ENCODE assay signal across 8 cellular contexts in the genomic region with DNA sequence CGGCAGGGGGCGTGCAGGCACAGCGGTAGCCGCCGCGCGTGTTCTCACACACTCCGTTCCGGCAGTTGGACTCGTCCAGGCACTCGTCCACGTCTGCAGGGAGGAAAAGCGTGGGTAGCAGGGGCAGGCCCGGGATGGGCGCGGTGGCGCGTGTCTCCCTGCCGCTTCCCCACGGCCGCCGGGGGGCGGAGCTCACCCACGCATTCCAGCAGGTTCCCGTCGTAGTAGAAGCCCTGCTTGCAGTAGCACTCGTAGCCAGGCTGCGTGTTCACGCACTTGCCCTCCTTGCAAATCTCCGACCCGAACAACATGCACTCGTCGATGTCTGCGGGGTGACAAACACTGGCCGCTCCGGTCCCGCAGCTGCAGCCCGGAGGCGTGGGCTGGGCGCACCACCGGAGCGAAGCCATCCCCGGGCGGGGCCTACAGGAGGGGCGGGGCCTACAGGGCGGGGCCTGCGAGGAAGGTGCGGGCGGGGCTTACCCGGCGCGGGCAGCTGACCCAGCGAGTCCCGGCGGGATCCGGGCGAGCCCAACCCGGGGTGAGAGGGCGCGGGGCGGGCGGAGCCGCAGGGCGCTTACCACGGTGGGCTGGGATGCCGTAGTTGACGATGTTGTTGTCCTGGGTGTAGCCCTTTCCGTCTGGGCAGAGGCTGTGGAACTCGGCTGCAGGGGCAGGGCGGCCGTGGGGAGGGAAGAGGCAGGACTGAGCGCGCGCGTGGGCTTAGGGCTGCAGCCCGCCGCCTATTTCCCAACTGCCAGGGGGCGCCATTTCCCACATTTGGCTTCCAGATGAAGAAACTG. TPM values are rescaled to one million over a fixed set of nuclear protein-coding genes. Genes with fewer than 3 reads are reported as not detected.
DNase-seq lines count a peak whose midpoint lies in the region; ATAC-seq and TF ChIP-seq lines count a peak whose summit lies in the region.

No MANE protein-coding gene starts in this region.

- DNase-seq in AG09309 (ENCODE audit: low read depth) = peak; percentile 43
- DNase-seq in NCI-H69 (lab: John Stamatoyannopoulos, UW) = peak; percentile 94
- peak; percentile 94 for DNase-seq in activated CD4-positive, alpha-beta memory T cell treated with anti-CD3 and anti-CD28 coated beads for 36 hours
- DNase-seq in dorsolateral prefrontal cortex = peak; percentile 81 to 94 (median 90)
- DNase-seq in lung (ENCODE audit: low spot score) = peak; percentile 89
- DNase-seq in stimulated activated CD4-positive, alpha-beta T cell treated with anti-CD3 and anti-CD28 coated beads, TNF-alpha, amount 100 ng/mL, for 4 hours (ENCODE audit: low read depth in 3 of 3) = peak; percentile 79 to 87 (median 80)

- ATAC-seq in GM18868 (IDR thresholded peaks at IDR 0.05; ENCODE audit: unreplicated experiment) (peak; percentile 73), HG03095 (IDR thresholded peaks at IDR 0.05; ENCODE audit: unreplicated experiment) (peak; percentile 56), lung (ENCODE audit: insufficient read depth, low FRiP score) (peak; percentile 94)

- no peaks in the 10 kb centered on the region for H3K9me3 ChIP-seq in lung (ENCODE audit: control insufficient read depth in 2 of 2, insufficient read depth in 1 of 2, low read length in 1 of 2)

- peaks cover 3 to 38% of the 10 kb centered on the region in 2 donors for H3K36me3 ChIP-seq in lung (ENCODE audit: control insufficient read depth in 2 of 2, insufficient read depth in 2 of 2, low read length in 2 of 2)

- H3K27ac ChIP-seq in dorsolateral prefrontal cortex (peak overlapping the region; percentile 77 to 99 (median 94)), lung (ENCODE audit: low read depth in 1 of 2, low read length in 1 of 2) (peak overlapping the region; percentile 78 to 79)

- no peaks in the 10 kb centered on the region for H3K27me3 Mint-ChIP-seq in activated CD4-positive, alpha-beta memory T cell treated with anti-CD3 and anti-CD28 coated beads for 36 hours

- H3K4me3 Mint-ChIP-seq in activated CD4-positive, alpha-beta memory T cell treated with anti-CD3 and anti-CD28 coated beads for 36 hours = peak overlapping the region; percentile 79

- POLR2A ChIA-PET in activated CD4-positive, alpha-beta memory T cell treated with anti-CD3 and anti-CD28 coated beads for 36 hours (lab: Charles Lee) = interaction anchor here (0.8 to 3.3 kb wide), 14 partner anchors 12 to 117 kb away, joined by 3 to 17 read pairs (median 6); partner anchors contain the start of genes EHBP1L1, FAM89B, MALAT1 and NEAT1

- H3K4me1 Mint-ChIP-seq in activated CD4-positive, alpha-beta memory T cell treated with anti-CD3 and anti-CD28 coated beads for 36 hours (ENCODE audit: low read depth) = peaks cover 20% of the 10 kb centered on the region

- H3K27me3 ChIP-seq in dorsolateral prefrontal cortex = no peaks in the 10 kb centered on the region
- no peaks in the 10 kb centered on the region for H3K27me3 ChIP-seq in lung (ENCODE audit: control insufficient read depth, insufficient read depth)

- 0% methylated on average over 68 to 78 of the region's 78 CpGs for WGBS in lung, 2 donors

- TF ChIP-seq CTCF in AG09309 (IDR thresholded peaks at IDR 0.05; ENCODE audit: control insufficient read depth, insufficient read depth, low read depth, low read length, missing control alignments) (peak; percentile 88), dorsolateral prefrontal cortex (IDR thresholded peaks at IDR 0.05 in 54 of 56, conservative IDR thresholded peaks at IDR 0.05 in 2 of 56; ENCODE audit: low read depth in 1 of 56, partially characterized antibody in 56 of 56) (peak; percentile 63 to 95 (median 81)), lung (IDR thresholded peaks at IDR 0.05; ENCODE audit: control extremely low read depth, extremely low read depth) (peak; percentile 81)

- intact Hi-C loops in activated CD4-positive, alpha-beta memory T cell treated with anti-CD3 and anti-CD28 coated beads for 36 hours (cut with micrococcal nuclease) = loop anchor here (1.0 to 2.0 kb wide), 5 partner anchors 16 to 74 kb away; partner anchors contain the start of genes MAP3K11 and ZNRD2
- intact Hi-C loops in dorsolateral prefrontal cortex (cut with DNase I) = loop anchor here (1.0 to 10.0 kb wide), 7 partner anchors 18 to 424 kb away; partner anchors contain the start of genes MAP3K11 (in 2 of the 2), ZNRD2 (in 2 of the 2), LTBP3 (in 1 of the 2) and PCNX3 (in 1 of the 2)

- CTCF ChIA-PET in activated CD4-positive, alpha-beta memory T cell treated with anti-CD3 and anti-CD28 coated beads for 36 hours (lab: Charles Lee) = interaction anchor here (0.6 to 10.8 kb wide), 28 partner anchors 8 to 186 kb away, joined by 3 to 176 read pairs (median 6); partner anchors contain the start of genes EHBP1L1, FAM89B, FRMD8 and KCNK7

- H3K4me3 ChIP-seq in AG09309 (ENCODE audit: control insufficient read depth, low read depth, low read length) (peak overlapping the region; percentile 50), dorsolateral prefrontal cortex (peak overlapping the region; percentile 25 to 84 (median 59)), lung (peak overlapping the region; percentile 33)

- H3K9me3 Mint-ChIP-seq in activated CD4-positive, alpha-beta memory T cell treated with anti-CD3 and anti-CD28 coated beads for 36 hours = no peaks in the 10 kb centered on the region

- peaks cover 5 to 12% of the 10 kb centered on the region in 2 donors for H3K4me1 ChIP-seq in lung (ENCODE audit: control insufficient read depth in 2 of 2, insufficient read depth in 2 of 2, low read length in 2 of 2)

- peak overlapping the region; percentile 87 for H3K27ac Mint-ChIP-seq in activated CD4-positive, alpha-beta memory T cell treated with anti-CD3 and anti-CD28 coated beads for 36 hours

- peaks cover 12% of the 10 kb centered on the region for H3K36me3 Mint-ChIP-seq in activated CD4-positive, alpha-beta memory T cell treated with anti-CD3 and anti-CD28 coated beads for 36 hours

RNA-seq across cellular contexts. Expression of gene SCYL1, which starts 15.6 kb away (rescaled TPM):
- 10 to 100 TPM; 67.8 to 69.8 TPM for total RNA-seq in activated CD4-positive, alpha-beta memory T cell treated with anti-CD3 and anti-CD28 coated beads for 36 hours
- 100 to 1,000 TPM in 34 of 120 experiments, 10 to 100 TPM in 86; 71.5 to 120 (median 93.9) TPM for total RNA-seq in dorsolateral prefrontal cortex
- total RNA-seq in lung = 10 to 100 TPM; 54.3 to 93.8 TPM
- polyA plus RNA-seq in lung = 100 to 1,000 TPM in 1 of 2 donors, 10 to 100 TPM in 1; 79.1 to 107 TPM

RNA-seq across cellular contexts. Expression of gene LTBP3, which starts 17.7 kb away (rescaled TPM):
- 10 to 100 TPM; 60.7 to 63.3 TPM for total RNA-seq in activated CD4-positive, alpha-beta memory T cell treated with anti-CD3 and anti-CD28 coated beads for 36 hours
- 100 to 1,000 TPM in 117 of 120 experiments, 10 to 100 TPM in 3; 97.2 to 228 (median 145) TPM for total RNA-seq in dorsolateral prefrontal cortex
- 100 to 1,000 TPM; 100 to 111 TPM for total RNA-seq in lung
- polyA plus RNA-seq in lung = 10 to 100 TPM; 39.1 to 46.6 TPM

RNA-seq across cellular contexts. Expression of gene ZNRD2, which starts 29.8 kb away (rescaled TPM):
- total RNA-seq in activated CD4-positive, alpha-beta memory T cell treated with anti-CD3 and anti-CD28 coated beads for 36 hours = 10 to 100 TPM; 48.1 to 51.1 TPM
- total RNA-seq in dorsolateral prefrontal cortex (10 to 100 TPM; 22.6 to 74.8 (median 38.1) TPM), lung (10 to 100 TPM; 22.0 to 35.9 TPM)
- polyA plus RNA-seq in lung = 10 to 100 TPM; 65.6 to 81.5 TPM

RNA-seq across cellular contexts. Expression of gene FAM89B, which starts 31.8 kb away (rescaled TPM):
- total RNA-seq in activated CD4-positive, alpha-beta memory T cell treated with anti-CD3 and anti-CD28 coated beads for 36 hours = 10 to 100 TPM; 25.3 to 28.3 TPM
- 100 to 1,000 TPM in 1 of 120 experiments, 10 to 100 TPM in 119; 35.7 to 101 (median 59.6) TPM for total RNA-seq in dorsolateral prefrontal cortex
- 10 to 100 TPM; 20.6 to 53.5 TPM for total RNA-seq in lung
- 10 to 100 TPM; 44.4 TPM for polyA plus RNA-seq in lung

RNA-seq across cellular contexts. Expression of gene EHBP1L1, which starts 35.4 kb away (rescaled TPM):
- total RNA-seq in activated CD4-positive, alpha-beta memory T cell treated with anti-CD3 and anti-CD28 coated beads for 36 hours = 100 to 1,000 TPM; 137 to 141 TPM
- 10 to 100 TPM; 17.3 to 49.0 (median 28.4) TPM for total RNA-seq in dorsolateral prefrontal cortex
- total RNA-seq in lung = 100 to 1,000 TPM in 1 of 2 donors, 10 to 100 TPM in 1; 58.3 to 154 TPM
- 100 to 1,000 TPM in 1 of 2 donors, 10 to 100 TPM in 1; 49.8 to 125 TPM for polyA plus RNA-seq in lung

Comparison
In these comparisons a context has a peak if more than half of its experiments do, and no peak if none do; other contexts are left out.
1. Peak in every context shown above with its lines: DNase-seq, ATAC-seq, H3K4me3 ChIP-seq and H3K27ac ChIP-seq.
2. DNase-seq: peak in every context shown above with its lines; median percentile 94 in NCI-H69; 94 in activated CD4-positive, alpha-beta memory T cell treated with anti-CD3 and anti-CD28 coated beads for 36 hours; 90 in dorsolateral prefrontal cortex; 89 in lung; 80 in stimulated activated CD4-positive, alpha-beta T cell treated with anti-CD3 and anti-CD28 coated beads, TNF-alpha, amount 100 ng/mL, for 4 hours; 43 in AG09309.